ENCODE assay signal across 13 cellular contexts in the genomic region with DNA sequence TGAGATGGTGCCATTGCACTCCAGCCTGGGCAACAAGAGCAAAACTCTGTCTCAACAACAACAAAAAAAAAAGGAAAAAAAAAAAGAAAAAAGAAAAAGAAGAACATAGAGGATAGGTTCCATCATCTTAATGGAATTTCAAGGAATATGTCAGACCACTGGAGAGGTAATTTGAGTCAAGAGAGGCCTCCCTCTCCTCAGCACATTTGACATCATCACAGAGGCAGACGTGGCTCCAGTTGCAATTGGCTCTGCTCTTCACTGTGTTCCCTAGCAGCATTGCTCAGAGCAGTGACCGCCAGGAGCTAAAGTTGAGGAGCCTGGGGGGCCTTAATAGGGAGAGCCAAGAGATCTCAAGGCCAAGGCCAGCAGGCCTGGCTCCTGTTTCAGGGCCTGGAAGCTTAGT.
DNase-seq lines count a peak whose midpoint lies in the region; ATAC-seq and TF ChIP-seq lines count a peak whose summit lies in the region.
"Had no signal": no experiment of that assay in that cellular context is flagged by ENCODE, and none has a peak within 500 bp of the region (broad histone marks: within the 10 kb centered on the region; RNA-seq: fewer than 3 reads in every experiment).

No MANE protein-coding gene starts in this region.

- peaks cover 3% of the 10 kb centered on the region for H3K27me3 Mint-ChIP-seq in activated CD4-positive, alpha-beta T cell treated with anti-CD3 and anti-CD28 coated beads, Interleukin-2, amount 10 ng/mL, durations not matched to agents 7 days and 5 days
- H3K27me3 Mint-ChIP-seq: activated CD8-positive, alpha-beta memory T cell treated with anti-CD3 and anti-CD28 coated beads, Interleukin-2, amount 10 ng/mL, durations not matched to agents 7 days and 5 days; B cell had no signal

- H3K9me3 Mint-ChIP-seq in activated CD4-positive, alpha-beta T cell treated with anti-CD3 and anti-CD28 coated beads, Interleukin-2, amount 10 ng/mL, durations not matched to agents 7 days and 5 days, result no peaks in the 10 kb centered on the region
- H3K9me3 Mint-ChIP-seq: endodermal cell had no signal

- WGBS in spleen, 5 donors, result 78 to 95% (median 93%) methylated on average over 2 of the region's 2 CpGs

- no peaks in the 10 kb centered on the region for H3K36me3 Mint-ChIP-seq in activated CD4-positive, alpha-beta T cell treated with anti-CD3 and anti-CD28 coated beads, Interleukin-2, amount 10 ng/mL, durations not matched to agents 7 days and 5 days (ENCODE audit: low read depth)

- DNase-seq in EL, result peak; percentile 34
- peak; percentile 56 for DNase-seq in astrocyte of the cerebellum (ENCODE audit: low read depth)
- DNase-seq in left cardiac atrium, result peak; percentile 59
- DNase-seq in putamen (ENCODE audit: low spot score), result peak; percentile 27
- no peak for DNase-seq in spleen
- no peak for DNase-seq in activated CD4-positive, alpha-beta T cell treated with anti-CD3 and anti-CD28 coated beads, Interleukin-2, amount 10 ng/mL, durations not matched to agents 7 days and 5 days
- DNase-seq in activated CD8-positive, alpha-beta memory T cell treated with anti-CD3 and anti-CD28 coated beads, Interleukin-2, amount 50 U/mL, for 4 hours, result no peak
- DNase-seq: activated CD8-positive, alpha-beta memory T cell treated with anti-CD3 and anti-CD28 coated beads, Interleukin-2, amount 10 ng/mL, durations not matched to agents 7 days and 5 days; endodermal cell; stimulated activated CD4-positive, alpha-beta T cell treated with anti-CD3 and anti-CD28 coated beads, Interleukin-12 subunit alpha, Interleukin-12 subunit beta, amount 100 ng/mL, for 4 hours had no signal

- H3K4me1 Mint-ChIP-seq in activated CD4-positive, alpha-beta T cell treated with anti-CD3 and anti-CD28 coated beads, Interleukin-2, amount 10 ng/mL, durations not matched to agents 7 days and 5 days, result no peaks in the 10 kb centered on the region
- H3K4me1 Mint-ChIP-seq: activated CD8-positive, alpha-beta memory T cell treated with anti-CD3 and anti-CD28 coated beads, Interleukin-2, amount 10 ng/mL, durations not matched to agents 7 days and 5 days; endodermal cell had no signal

- ATAC-seq in left cardiac atrium, result peak; percentile 89 to 92
- ATAC-seq in GM18502 (IDR thresholded peaks at IDR 0.05; ENCODE audit: poor library complexity, unreplicated experiment), result no peak
- ATAC-seq: activated CD8-positive, alpha-beta memory T cell treated with anti-CD3 and anti-CD28 coated beads, Interleukin-2, amount 10 ng/mL, durations not matched to agents 7 days and 5 days had no signal

- TF ChIP-seq CTCF in astrocyte of the cerebellum (IDR thresholded peaks at IDR 0.05; ENCODE audit: low read depth, low read length, missing control alignments) (no peak), spleen (IDR thresholded peaks at IDR 0.05 in 8 of 11, conservative IDR thresholded peaks at IDR 0.05 in 3 of 11) (no peak)

- H3K27ac Mint-ChIP-seq in activated CD4-positive, alpha-beta T cell treated with anti-CD3 and anti-CD28 coated beads, Interleukin-2, amount 10 ng/mL, durations not matched to agents 7 days and 5 days, result no peak overlapping the region
- H3K27ac Mint-ChIP-seq: activated CD8-positive, alpha-beta memory T cell treated with anti-CD3 and anti-CD28 coated beads, Interleukin-2, amount 10 ng/mL, durations not matched to agents 7 days and 5 days; B cell; endodermal cell had no signal

- no peak overlapping the region for H3K27ac ChIP-seq in spleen
- H3K27ac ChIP-seq: KMS-11 had no signal

- intact Hi-C loops in left cardiac atrium (cut with DNase I), result no loop called here
- intact Hi-C loops in spleen (cut with DNase I; ENCODE audit: low total_unique reads), result no loop called here

- H3K36me3 ChIP-seq in spleen, result no peaks in the 10 kb centered on the region

- in situ Hi-C loops in astrocyte of the cerebellum (cut with HindIII; ENCODE audit: low sequenced_read_pairs), result no loop called here

- H3K27me3 ChIP-seq in spleen (replicated peaks in 1 of 7), result no peaks in the 10 kb centered on the region

- peaks cover 0 to 6% (median 2%) of the 10 kb centered on the region in 6 donors for H3K4me1 ChIP-seq in spleen

- H3K4me3 Mint-ChIP-seq in activated CD4-positive, alpha-beta T cell treated with anti-CD3 and anti-CD28 coated beads, Interleukin-2, amount 10 ng/mL, durations not matched to agents 7 days and 5 days, result no peak overlapping the region
- H3K4me3 Mint-ChIP-seq: activated CD8-positive, alpha-beta memory T cell treated with anti-CD3 and anti-CD28 coated beads, Interleukin-2, amount 10 ng/mL, durations not matched to agents 7 days and 5 days; B cell; endodermal cell had no signal

- CTCF ChIA-PET in activated CD4-positive, alpha-beta T cell treated with anti-CD3 and anti-CD28 coated beads, Interleukin-2, amount 10 ng/mL, durations not matched to agents 7 days and 5 days (lab: Charles Lee), result interaction anchor here (0.6 to 1.2 kb wide), 4 partner anchors 9 to 1537 kb away, joined by 3 to 4 read pairs (median 4); no protein-coding TSS in a partner anchor

- no peaks in the 10 kb centered on the region for H3K9me3 ChIP-seq in spleen

- no peak for TF ChIP-seq POLR2A in spleen (IDR thresholded peaks at IDR 0.05)

- POLR2A ChIA-PET in activated CD4-positive, alpha-beta T cell treated with anti-CD3 and anti-CD28 coated beads, Interleukin-2, amount 10 ng/mL, durations not matched to agents 7 days and 5 days (lab: Charles Lee), result no interaction called here

- H3K4me3 ChIP-seq in astrocyte of the cerebellum (ENCODE audit: low read depth, low read length) (no peak overlapping the region), spleen (no peak overlapping the region)

Comparison
In these comparisons a context has a peak if more than half of its experiments do, and no peak if none do; other contexts are left out.
1. DNase-seq: peak in EL (single experiment), astrocyte of the cerebellum (single experiment), left cardiac atrium (single experiment) and putamen (single experiment); none in spleen (single experiment), activated CD4-positive, alpha-beta T cell treated with anti-CD3 and anti-CD28 coated beads, Interleukin-2, amount 10 ng/mL, durations not matched to agents 7 days and 5 days (single experiment) and activated CD8-positive, alpha-beta memory T cell treated with anti-CD3 and anti-CD28 coated beads, Interleukin-2, amount 50 U/mL, for 4 hours (single experiment).